Comparison of ENCODE assay signal across 9 cellular contexts in genomic region chr18:60624207-60624606, GRCh38.
"Had no signal": no experiment of that assay in that cellular context is flagged by ENCODE, and none has a peak within 500 bp of the region (broad histone marks: within the 10 kb centered on the region; RNA-seq: fewer than 3 reads in every experiment).

No MANE protein-coding gene starts in this region.

- H3K36me3 ChIP-seq: HAP-1 had no signal

- DNase-seq: HFFc6, KBM-7 had no signal

- H3K4me2 ChIP-seq: GM23338 had no signal

- H3K27ac ChIP-seq: HL-60 had no signal

- H3K9me3 ChIP-seq: HAP-1 had no signal

- H3K4me1 ChIP-seq: HAP-1 had no signal

- FAIRE-seq: H1, H54, HepG2 had no signal

- H3K4me3 ChIP-seq: GM23338, HAP-1 had no signal

- ATAC-seq: GM23338, HCT116, HepG2 had no signal
